19 cellular contexts compared by ENCODE assay signal in the genomic region with DNA sequence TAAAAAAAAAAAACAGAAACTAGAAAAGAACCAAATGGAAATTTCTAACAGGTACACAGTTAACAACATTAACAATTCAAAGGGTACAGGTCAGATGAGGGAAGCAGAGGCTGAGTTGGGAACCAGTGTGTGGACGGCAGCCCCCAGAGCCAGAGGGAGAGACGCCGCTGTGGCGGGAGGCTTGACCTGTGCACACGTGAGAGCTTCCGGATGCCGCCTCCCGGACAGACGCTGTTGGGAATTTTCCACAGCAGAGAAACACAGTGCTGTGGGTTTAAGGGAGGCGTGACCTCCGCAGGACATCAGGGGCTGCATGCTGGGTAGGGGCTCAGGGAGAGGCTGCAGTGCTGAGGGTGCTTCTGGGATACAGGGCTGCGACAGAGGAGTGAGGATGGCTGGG.
"Had no signal": no experiment of that assay in that cellular context is flagged by ENCODE, and none has a peak within 500 bp of the region (broad histone marks: within the 10 kb centered on the region; RNA-seq: fewer than 3 reads in every experiment).

No MANE protein-coding gene starts in this region.

- H3K27me3 Mint-ChIP-seq: activated B cell treated with CpG ODN at 0.5 μM for 24 hours; activated CD8-positive, alpha-beta T cell treated with anti-CD3 and anti-CD28 coated beads for 36 hours; brain had no signal

- H3K27ac Mint-ChIP-seq: activated B cell treated with CpG ODN at 0.5 μM for 24 hours; activated CD8-positive, alpha-beta T cell treated with anti-CD3 and anti-CD28 coated beads for 36 hours; mesothelial cell of epicardium; nephron had no signal

- H3K27me3 ChIP-seq: colonic mucosa, foreskin keratinocyte, thyroid gland had no signal

- H3K27ac ChIP-seq: colonic mucosa, foreskin keratinocyte, heart left ventricle, left lung, sigmoid colon, thyroid gland had no signal

- DNase-seq: activated B cell treated with CpG ODN at 0.5 μM for 24 hours; activated CD4-positive, alpha-beta T cell treated with anti-CD3 and anti-CD28 coated beads for 4 hours; activated CD8-positive, alpha-beta T cell treated with anti-CD3 and anti-CD28 coated beads for 36 hours; activated T-cell treated with anti-CD3 and anti-CD28 coated beads, Interleukin-2, amount 50 U/mL, for 1 hour; anterior cingulate cortex; caudate nucleus; colonic mucosa; foreskin keratinocyte; heart left ventricle; kidney; left lung; nucleus accumbens; sigmoid colon; stimulated activated CD4-positive, alpha-beta T cell treated with anti-CD3 and anti-CD28 coated beads, Interleukin-4, amount 100 ng/mL, for 4 hours; stimulated activated naive CD4-positive, alpha-beta T cell; thyroid gland had no signal

- H3K4me3 Mint-ChIP-seq: activated B cell treated with CpG ODN at 0.5 μM for 24 hours; activated CD8-positive, alpha-beta T cell treated with anti-CD3 and anti-CD28 coated beads for 36 hours; brain; mesothelial cell of epicardium had no signal

- ATAC-seq: activated CD8-positive, alpha-beta T cell treated with anti-CD3 and anti-CD28 coated beads for 36 hours; foreskin keratinocyte; heart left ventricle; left lung had no signal

- H3K4me1 Mint-ChIP-seq: activated B cell treated with CpG ODN at 0.5 μM for 24 hours, brain, mesothelial cell of epicardium, nephron had no signal

- H3K9me3 ChIP-seq: colonic mucosa, sigmoid colon, thyroid gland had no signal

- H3K4me3 ChIP-seq: colonic mucosa, heart left ventricle, left lung, sigmoid colon, thyroid gland had no signal

- H3K4me1 ChIP-seq: colonic mucosa, foreskin keratinocyte had no signal

- H3K36me3 ChIP-seq: colonic mucosa, thyroid gland had no signal
